9 cellular contexts compared by ENCODE assay signal in the genomic region with DNA sequence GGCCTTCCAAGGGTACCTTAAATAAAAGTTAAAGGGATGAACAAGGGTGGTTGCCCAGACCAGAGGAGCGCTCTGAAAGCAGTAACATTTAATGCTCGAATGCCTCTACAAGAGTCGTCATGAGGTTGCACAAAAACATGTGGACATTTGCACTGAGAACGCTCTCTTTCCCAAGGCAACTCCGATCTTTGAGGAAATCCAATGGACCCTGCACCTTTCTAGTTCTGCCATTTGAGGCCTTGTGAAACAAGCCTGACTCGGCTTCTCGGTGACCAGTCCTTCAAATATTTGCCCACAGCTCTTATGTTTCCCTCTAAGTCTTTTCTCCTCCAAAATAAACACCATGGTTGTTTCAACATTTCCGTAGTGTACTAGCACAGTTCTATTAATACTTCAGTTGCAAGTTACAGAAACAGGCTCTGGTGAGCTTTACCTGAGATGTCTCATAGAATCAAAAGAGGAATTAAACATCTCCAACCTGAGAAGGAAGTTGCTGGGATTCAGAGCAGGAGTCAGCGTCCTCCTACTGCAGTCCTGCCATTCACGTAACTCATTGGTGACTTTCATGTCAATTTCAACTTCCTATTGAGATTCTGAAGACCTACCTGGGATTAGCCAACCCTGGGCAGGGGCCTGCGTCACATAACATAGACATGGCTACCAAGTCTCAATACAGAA.
DNase-seq lines count a peak whose midpoint lies in the region; ATAC-seq and TF ChIP-seq lines count a peak whose summit lies in the region.
"Had no signal": no experiment of that assay in that cellular context is flagged by ENCODE, and none has a peak within 500 bp of the region (broad histone marks: within the 10 kb centered on the region; RNA-seq: fewer than 3 reads in every experiment).

No MANE protein-coding gene starts in this region.

- no peak for ATAC-seq in GM23338

- no peak for DNase-seq in GM23338 (ENCODE audit: low spot score)
- peak; percentile 61 for DNase-seq in SHP77 treated with DMSO at 0.1 percent for 48 hours (lab: John Stamatoyannopoulos, UW)
- DNase-seq in foreskin fibroblast, result peak; percentile 87 to 92
- no peak for DNase-seq in NCI-H128 (lab: John Stamatoyannopoulos, UW; ENCODE audit: unreplicated experiment)
- DNase-seq in T-helper 2 cell, result no peak
- DNase-seq in NCI-H2081 treated with DMSO at 0.1 percent for 48 hours (lab: John Stamatoyannopoulos, UW), result no peak
- no peak for DNase-seq in NCI-H2081 (lab: John Stamatoyannopoulos, UW)
- DNase-seq: activated T-cell treated with anti-CD3 and anti-CD28 coated beads, Interleukin-2, amount 50 U/mL, for 48 hours had no signal

- H3K27me3 ChIP-seq in GM23338 (ENCODE audit: insufficient read depth) (no peaks in the 10 kb centered on the region), skeletal muscle satellite cell (ENCODE audit: control insufficient read depth, insufficient read depth, low read length) (no peaks in the 10 kb centered on the region)

- no peaks in the 10 kb centered on the region for H3K36me3 ChIP-seq in GM23338 (ENCODE audit: insufficient read depth)
- no peaks in the 10 kb centered on the region for H3K36me3 ChIP-seq in skeletal muscle satellite cell (ENCODE audit: insufficient read depth, low read length)

- H3K4me3 Mint-ChIP-seq in GM23338, result no peak overlapping the region

- no peak overlapping the region for H3K27ac Mint-ChIP-seq in GM23338

- H3K9me3 Mint-ChIP-seq in GM23338, result peaks cover 9% of the 10 kb centered on the region

- H3F3A ChIP-seq in GM23338 (replicated peaks; ENCODE audit: low read depth), result no peaks in the 10 kb centered on the region

- H3K4me1 ChIP-seq in GM23338 (ENCODE audit: insufficient read depth), result peaks cover 38% of the 10 kb centered on the region
- peaks cover 38% of the 10 kb centered on the region for H3K4me1 ChIP-seq in skeletal muscle satellite cell (ENCODE audit: control insufficient read depth, insufficient read depth, low read length)

- no peaks in the 10 kb centered on the region for H4K20me1 ChIP-seq in GM23338 (replicated peaks; ENCODE audit: insufficient read depth)

- TF ChIP-seq CTCF in GM23338 (conservative IDR thresholded peaks at IDR 0.05; ENCODE audit: low read depth in 2 of 2) (no peak), foreskin fibroblast (IDR thresholded peaks at IDR 0.05; ENCODE audit: low read depth, low read length) (no peak)

- no peaks in the 10 kb centered on the region for H3K79me2 ChIP-seq in GM23338 (replicated peaks; ENCODE audit: insufficient read depth)

- no peak overlapping the region for H3K27ac ChIP-seq in GM23338 (ENCODE audit: low read depth)

- H3K4me2 ChIP-seq in GM23338, result no peak overlapping the region
- H3K4me2 ChIP-seq in skeletal muscle satellite cell (ENCODE audit: low read length), result peak overlapping the region; percentile 67

- H3K36me3 Mint-ChIP-seq in GM23338 (ENCODE audit: low read depth), result peaks cover 3% of the 10 kb centered on the region; the same call in 1 of the 3 replicates

- H3K9me3 ChIP-seq in skeletal muscle satellite cell (replicated peaks; ENCODE audit: low read length), result no peaks in the 10 kb centered on the region

- H3K27me3 Mint-ChIP-seq in GM23338 (ENCODE audit: insufficient read depth, low read depth, poor library complexity), result peaks cover 1% of the 10 kb centered on the region

- no peaks in the 10 kb centered on the region for H3K9me2 ChIP-seq in GM23338 (ENCODE audit: insufficient read depth)

- H2AFZ ChIP-seq in GM23338, result peak overlapping the region; percentile 78

- H3K9ac ChIP-seq in skeletal muscle satellite cell (ENCODE audit: low read depth, low read length), result peak overlapping the region; percentile 63

- peaks cover 43% of the 10 kb centered on the region for H3K4me1 Mint-ChIP-seq in GM23338

- H3K4me3 ChIP-seq in GM23338 (no peak overlapping the region), foreskin fibroblast (ENCODE audit: low read depth in 1 of 2, low read length in 2 of 2) (no peak overlapping the region), skeletal muscle satellite cell (ENCODE audit: low read length) (peak overlapping the region; percentile 15)

TF ChIP-seq in GM23338, 12 proteins besides CTCF, POLR2A, EP300 and RAD21 (continues in another document):
- TF ChIP-seq ZNF114 (CRISPR knock-in tag; IDR thresholded peaks at IDR 0.05), result no peak
- no peak for TF ChIP-seq ZNF331 (CRISPR knock-in tag; IDR thresholded peaks at IDR 0.05; ENCODE audit: low read depth)
- TF ChIP-seq, protein P1, sequence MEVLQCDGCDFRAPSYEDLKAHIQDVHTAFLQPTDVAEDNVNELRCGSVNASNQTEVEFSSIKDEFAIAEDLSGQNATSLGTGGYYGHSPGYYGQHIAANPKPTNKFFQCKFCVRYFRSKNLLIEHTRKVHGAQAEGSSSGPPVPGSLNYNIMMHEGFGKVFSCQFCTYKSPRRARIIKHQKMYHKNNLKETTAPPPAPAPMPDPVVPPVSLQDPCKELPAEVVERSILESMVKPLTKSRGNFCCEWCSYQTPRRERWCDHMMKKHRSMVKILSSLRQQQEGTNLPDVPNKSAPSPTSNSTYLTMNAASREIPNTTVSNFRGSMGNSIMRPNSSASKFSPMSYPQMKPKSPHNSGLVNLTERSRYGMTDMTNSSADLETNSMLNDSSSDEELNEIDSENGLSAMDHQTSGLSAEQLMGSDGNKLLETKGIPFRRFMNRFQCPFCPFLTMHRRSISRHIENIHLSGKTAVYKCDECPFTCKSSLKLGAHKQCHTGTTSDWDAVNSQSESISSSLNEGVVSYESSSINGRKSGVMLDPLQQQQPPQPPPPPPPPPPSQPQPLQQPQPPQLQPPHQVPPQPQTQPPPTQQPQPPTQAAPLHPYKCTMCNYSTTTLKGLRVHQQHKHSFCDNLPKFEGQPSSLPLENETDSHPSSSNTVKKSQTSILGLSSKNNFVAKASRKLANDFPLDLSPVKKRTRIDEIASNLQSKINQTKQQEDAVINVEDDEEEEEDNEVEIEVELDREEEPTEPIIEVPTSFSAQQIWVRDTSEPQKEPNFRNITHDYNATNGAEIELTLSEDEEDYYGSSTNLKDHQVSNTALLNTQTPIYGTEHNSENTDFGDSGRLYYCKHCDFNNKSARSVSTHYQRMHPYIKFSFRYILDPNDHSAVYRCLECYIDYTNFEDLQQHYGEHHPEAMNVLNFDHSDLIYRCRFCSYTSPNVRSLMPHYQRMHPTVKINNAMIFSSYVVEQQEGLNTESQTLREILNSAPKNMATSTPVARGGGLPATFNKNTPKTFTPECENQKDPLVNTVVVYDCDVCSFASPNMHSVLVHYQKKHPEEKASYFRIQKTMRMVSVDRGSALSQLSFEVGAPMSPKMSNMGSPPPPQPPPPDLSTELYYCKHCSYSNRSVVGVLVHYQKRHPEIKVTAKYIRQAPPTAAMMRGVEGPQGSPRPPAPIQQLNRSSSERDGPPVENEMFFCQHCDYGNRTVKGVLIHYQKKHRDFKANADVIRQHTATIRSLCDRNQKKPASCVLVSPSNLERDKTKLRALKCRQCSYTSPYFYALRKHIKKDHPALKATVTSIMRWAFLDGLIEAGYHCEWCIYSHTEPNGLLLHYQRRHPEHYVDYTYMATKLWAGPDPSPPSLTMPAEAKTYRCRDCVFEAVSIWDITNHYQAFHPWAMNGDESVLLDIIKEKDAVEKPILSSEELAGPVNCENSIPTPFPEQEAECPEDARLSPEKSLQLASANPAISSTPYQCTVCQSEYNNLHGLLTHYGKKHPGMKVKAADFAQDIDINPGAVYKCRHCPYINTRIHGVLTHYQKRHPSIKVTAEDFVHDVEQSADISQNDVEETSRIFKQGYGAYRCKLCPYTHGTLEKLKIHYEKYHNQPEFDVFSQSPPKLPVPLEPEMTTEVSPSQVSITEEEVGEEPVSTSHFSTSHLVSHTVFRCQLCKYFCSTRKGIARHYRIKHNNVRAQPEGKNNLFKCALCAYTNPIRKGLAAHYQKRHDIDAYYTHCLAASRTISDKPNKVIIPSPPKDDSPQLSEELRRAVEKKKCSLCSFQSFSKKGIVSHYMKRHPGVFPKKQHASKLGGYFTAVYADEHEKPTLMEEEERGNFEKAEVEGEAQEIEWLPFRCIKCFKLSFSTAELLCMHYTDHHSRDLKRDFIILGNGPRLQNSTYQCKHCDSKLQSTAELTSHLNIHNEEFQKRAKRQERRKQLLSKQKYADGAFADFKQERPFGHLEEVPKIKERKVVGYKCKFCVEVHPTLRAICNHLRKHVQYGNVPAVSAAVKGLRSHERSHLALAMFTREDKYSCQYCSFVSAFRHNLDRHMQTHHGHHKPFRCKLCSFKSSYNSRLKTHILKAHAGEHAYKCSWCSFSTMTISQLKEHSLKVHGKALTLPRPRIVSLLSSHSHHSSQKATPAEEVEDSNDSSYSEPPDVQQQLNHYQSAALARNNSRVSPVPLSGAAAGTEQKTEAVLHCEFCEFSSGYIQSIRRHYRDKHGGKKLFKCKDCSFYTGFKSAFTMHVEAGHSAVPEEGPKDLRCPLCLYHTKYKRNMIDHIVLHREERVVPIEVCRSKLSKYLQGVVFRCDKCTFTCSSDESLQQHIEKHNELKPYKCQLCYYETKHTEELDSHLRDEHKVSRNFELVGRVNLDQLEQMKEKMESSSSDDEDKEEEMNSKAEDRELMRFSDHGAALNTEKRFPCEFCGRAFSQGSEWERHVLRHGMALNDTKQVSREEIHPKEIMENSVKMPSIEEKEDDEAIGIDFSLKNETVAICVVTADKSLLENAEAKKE (CRISPR knock-in tag; IDR thresholded peaks at IDR 0.05), result no peak
- TF ChIP-seq NANOG (IDR thresholded peaks at IDR 0.05; ENCODE audit: borderline replicate concordance), result no peak
- no peak for TF ChIP-seq EZH2 (IDR thresholded peaks at IDR 0.05; ENCODE audit: low read depth, unreplicated experiment)
- no peak for TF ChIP-seq POLR2AphosphoS5 (IDR thresholded peaks at IDR 0.05; ENCODE audit: low read depth)

Comparison
In these comparisons a context has a peak if more than half of its experiments do, and no peak if none do; other contexts are left out.
1. DNase-seq: peak in SHP77 treated with DMSO at 0.1 percent for 48 hours (single experiment) and foreskin fibroblast (2 of 2); none in GM23338 (single experiment), NCI-H128 (single experiment), T-helper 2 cell (0 of 5), NCI-H2081 treated with DMSO at 0.1 percent for 48 hours (single experiment) and NCI-H2081 (0 of 2).